In the genomic region with DNA sequence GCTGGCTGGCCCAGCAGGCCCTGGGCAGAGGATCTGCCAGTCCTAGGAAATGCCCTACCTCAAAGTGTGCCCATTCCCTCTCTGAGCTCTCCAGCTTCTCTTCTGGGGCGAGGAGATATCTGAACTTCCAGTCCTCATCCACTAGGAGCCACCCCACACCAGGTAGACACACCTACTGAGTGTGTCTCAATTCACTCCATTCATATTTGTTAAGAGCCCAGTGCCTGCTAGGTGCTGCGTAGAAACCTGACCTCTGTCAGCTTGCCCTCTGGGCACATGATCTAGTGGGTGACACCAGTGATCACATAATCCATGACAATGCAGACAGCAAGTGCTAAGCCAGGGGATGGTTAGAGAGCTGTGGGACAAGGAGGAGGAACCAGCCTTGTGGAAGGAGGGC, we compare ENCODE assay signal across 12 cellular contexts.
A peak's percentile ranks its signal among the peaks of the same experiment; 100 is the strongest.
DNase-seq lines count a peak whose midpoint lies in the region; ATAC-seq and FAIRE-seq lines count a peak whose summit lies in the region.
"Had no signal": no experiment of that assay in that cellular context is flagged by ENCODE, and none has a peak within 500 bp of the region (broad histone marks: within the 10 kb centered on the region; RNA-seq: fewer than 3 reads in every experiment).

No MANE protein-coding gene starts in this region.

- no peak for ATAC-seq in HG03159 (IDR thresholded peaks at IDR 0.05; ENCODE audit: unreplicated experiment)

- peak; percentile 73 for FAIRE-seq in urothelium cell line (lab: Jason Lieb, UNC)
- FAIRE-seq: GM12892 had no signal

- DNase-seq in NCI-H748 (lab: John Stamatoyannopoulos, UW; ENCODE audit: unreplicated experiment) (peak; percentile 11), NCI-H748 treated with DMSO at 0.1 percent for 48 hours (lab: John Stamatoyannopoulos, UW) (no peak), RPMI8226 (peak; percentile 38), iPS-NIHi7 (ENCODE audit: extremely low spot score) (peak; percentile 60), urothelium cell line (ENCODE audit: low spot score) (no peak), NCI-H187 (lab: John Stamatoyannopoulos, UW) (no peak), AG20443 (ENCODE audit: low spot score) (no peak)
- DNase-seq: foreskin melanocyte; midbrain; NK-92 treated with Interleukin-12 subunit alpha and Interleukin-12 subunit beta, amount 100 ng/mL, for 24 hours had no signal

Comparison
In these comparisons a context has a peak if more than half of its experiments do, and no peak if none do; other contexts are left out.
1. DNase-seq: peak in NCI-H748 (single experiment), RPMI8226 (single experiment) and iPS-NIHi7 (single experiment); none in NCI-H748 treated with DMSO at 0.1 percent for 48 hours (single experiment), urothelium cell line (single experiment), NCI-H187 (0 of 2) and AG20443 (single experiment).